In genomic region chr19:12881172-12881808, GRCh38 we compare ENCODE assay signal across 8 cellular contexts. TPM values are rescaled to one million over a fixed set of nuclear protein-coding genes. Genes with fewer than 3 reads are reported as not detected.
DNase-seq lines count a peak whose midpoint lies in the region; ATAC-seq, FAIRE-seq and TF ChIP-seq lines count a peak whose summit lies in the region.

A gene with protein sequence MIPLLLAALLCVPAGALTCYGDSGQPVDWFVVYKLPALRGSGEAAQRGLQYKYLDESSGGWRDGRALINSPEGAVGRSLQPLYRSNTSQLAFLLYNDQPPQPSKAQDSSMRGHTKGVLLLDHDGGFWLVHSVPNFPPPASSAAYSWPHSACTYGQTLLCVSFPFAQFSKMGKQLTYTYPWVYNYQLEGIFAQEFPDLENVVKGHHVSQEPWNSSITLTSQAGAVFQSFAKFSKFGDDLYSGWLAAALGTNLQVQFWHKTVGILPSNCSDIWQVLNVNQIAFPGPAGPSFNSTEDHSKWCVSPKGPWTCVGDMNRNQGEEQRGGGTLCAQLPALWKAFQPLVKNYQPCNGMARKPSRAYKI (minus strand): TSS chr19:12881449. CDS start chr19:12881375, 74 bp downstream.

- no peak for FAIRE-seq in H1 (lab: Jason Lieb, UNC)

- DNase-seq in CD4-positive, alpha-beta memory T cell, result peak; percentile 80 to 91 (median 84)
- DNase-seq in HS-5 (ENCODE audit: low read depth) (peak; percentile 85), NOMO-1 (lab: John Stamatoyannopoulos, UW; ENCODE audit: unreplicated experiment in 2 of 2) (peak; percentile 94 to 96), H1 (ENCODE audit: low read depth in 1 of 2, low spot score in 2 of 2) (peak; percentile 85 to 95), mesenchymal stem cell (peak; percentile 90)
- DNase-seq in activated CD8-positive, alpha-beta memory T cell treated with anti-CD3 and anti-CD28 coated beads for 48 hours (ENCODE audit: low read depth in 2 of 3, low spot score in 2 of 3), result peak; percentile 72 to 78 (median 73)
- DNase-seq in stimulated activated CD8-positive, alpha-beta memory T cell treated with anti-CD3 and anti-CD28 coated beads, Interleukin-12 subunit alpha, Interleukin-12 subunit beta, amount 100 ng/mL, for 4 hours (ENCODE audit: low read depth), result peak; percentile 75

- peaks cover 0 to 19% of the 10 kb centered on the region in 2 donors for H3K36me3 Mint-ChIP-seq in CD4-positive, alpha-beta memory T cell

- H3K79me2 ChIP-seq in H1 (ENCODE audit: control insufficient read depth in 1 of 2, insufficient read depth in 2 of 2, low read length in 2 of 2), result no peaks in the 10 kb centered on the region

- peak within 1 kb of the TSS; percentile 73 to 76 for H3K4me3 ChIP-seq in CD4-positive, alpha-beta memory T cell (ENCODE audit: low read length in 2 of 2)
- peak within 1 kb of the TSS; percentile 85 to 92 (median 88) for H3K4me3 ChIP-seq in H1 (ENCODE audit: extremely low read depth in 1 of 4, insufficient read depth in 2 of 4, low read depth in 3 of 4, low read length in 4 of 4)
- H3K4me3 ChIP-seq in mesenchymal stem cell (ENCODE audit: insufficient read depth in 1 of 2, low read depth in 1 of 2, low read length in 2 of 2), result peak within 1 kb of the TSS; percentile 68 to 96

- H2BK15ac ChIP-seq in H1 (ENCODE audit: low read length), result no peak within 1 kb of the TSS
- peak within 1 kb of the TSS; percentile 86 for H2BK15ac ChIP-seq in mesenchymal stem cell (ENCODE audit: low read depth, poor library complexity, severe bottlenecking)

- H2AFZ ChIP-seq in H1 (ENCODE audit: low read length) (peak within 1 kb of the TSS; percentile 39; the same call in 1 of the 2 replicates), mesenchymal stem cell (ENCODE audit: low read depth, low read length) (peak within 1 kb of the TSS; percentile 94)

- peaks cover 10 to 46% (median 23%) of the 10 kb centered on the region in 4 donors for H3K4me1 Mint-ChIP-seq in CD4-positive, alpha-beta memory T cell

- H3K9me3 Mint-ChIP-seq in CD4-positive, alpha-beta memory T cell, result peaks cover 0 to 4% (median 0%) of the 10 kb centered on the region in 8 donors

- TF ChIP-seq POLR2A in H1 (IDR thresholded peaks at IDR 0.05; ENCODE audit: control extremely low read depth in 1 of 2, low read depth in 2 of 2, low read length in 2 of 2), result peak in 1 of 2 experiments; percentile 78; a peak in 2 of 3 replicates

- H3K9me3 ChIP-seq in CD4-positive, alpha-beta memory T cell (ENCODE audit: control insufficient read depth in 1 of 2, low read length in 2 of 2), result no peaks in the 10 kb centered on the region
- H3K9me3 ChIP-seq in H1 (ENCODE audit: insufficient read depth in 2 of 2, low read depth in 1 of 2, low read length in 1 of 2) (no peaks in the 10 kb centered on the region; a peak in 2 of 4 replicates), mesenchymal stem cell (ENCODE audit: control insufficient read depth, low read length) (peaks cover 7% of the 10 kb centered on the region)

- intact Hi-C loops in CD4-positive, alpha-beta memory T cell (cut with micrococcal nuclease), result loop anchor here (1.0 to 5.0 kb wide), 2 partner anchors 9 to 36 kb away; partner anchors contain the start of gene SYCE2

- H4K91ac ChIP-seq in H1 (replicated peaks; ENCODE audit: insufficient read length, low read length), result peak within 1 kb of the TSS; percentile 85
- peak within 1 kb of the TSS; percentile 67 for H4K91ac ChIP-seq in mesenchymal stem cell (ENCODE audit: low read length)

- CTCF ChIA-PET in CD4-positive, alpha-beta memory T cell (lab: Charles Lee; ENCODE audit: partially characterized antibody), result interaction anchor here (0.7 to 9.0 kb wide), 10 partner anchors 9 to 96 kb away, joined by 3 to 166 read pairs (median 6); partner anchors contain the start of gene GCDH
- CTCF ChIA-PET in H1 (lab: Charles Lee; ENCODE audit: partially characterized antibody), result interaction anchor here (1.0 to 2.0 kb wide), 3 partner anchors 18 to 84 kb away, joined by 3 to 9 read pairs (median 5); no protein-coding TSS in a partner anchor

- no peaks in the 10 kb centered on the region for H4K20me1 ChIP-seq in H1 (replicated peaks in 1 of 2; ENCODE audit: control insufficient read depth in 1 of 2, insufficient read depth in 2 of 2, low read length in 2 of 2)

- 0 out of 2 replicates have a peak within 1 kb of the TSS, but pooled peaks have one; percentile 4 for H2BK12ac ChIP-seq in H1 (ENCODE audit: low read depth, low read length)
- H2BK12ac ChIP-seq in mesenchymal stem cell (ENCODE audit: low read length in 2 of 2), result peak within 1 kb of the TSS in 1 of 2 experiments; percentile 18

- H3K4me2 ChIP-seq in H1 (ENCODE audit: insufficient read depth in 1 of 2, low read depth in 2 of 2, low read length in 2 of 2), result peak within 1 kb of the TSS; percentile 61 to 77
- H3K4me2 ChIP-seq in mesenchymal stem cell (ENCODE audit: low read length, poor library complexity, severe bottlenecking), result peak within 1 kb of the TSS; percentile 94

- POLR2A ChIA-PET in CD4-positive, alpha-beta memory T cell (lab: Charles Lee; ENCODE audit: partially characterized antibody), result interaction anchor here (0.6 to 2.4 kb wide), 10 partner anchors 9 to 386 kb away, joined by 3 to 20 read pairs (median 4); partner anchors contain the start of genes GCDH and HOOK2
- POLR2A ChIA-PET in H1 (lab: Charles Lee; ENCODE audit: partially characterized antibody), result interaction anchor here (0.9 to 12.3 kb wide), 20 partner anchors 8 to 106 kb away, joined by 3 to 110 read pairs (median 5); partner anchors contain the start of genes CALR, GCDH, HOOK2 and JUNB

- TF ChIP-seq CTCF in H1 (IDR thresholded peaks at IDR 0.05; ENCODE audit: control extremely low read depth in 1 of 3, insufficient read depth in 1 of 3, low read depth in 1 of 3, low read length in 3 of 3), result no peak

- H3K27ac ChIP-seq in CD4-positive, alpha-beta memory T cell (ENCODE audit: low read depth, low read length), result peak within 1 kb of the TSS; percentile 66
- peak within 1 kb of the TSS; percentile 20; the same call in 1 of the 2 replicates for H3K27ac ChIP-seq in H1 (ENCODE audit: low read depth, low read length)
- no peak within 1 kb of the TSS for H3K27ac ChIP-seq in mesenchymal stem cell (ENCODE audit: low read length, poor library complexity, severe bottlenecking)

- TF ChIP-seq EP300 in H1 (IDR thresholded peaks at IDR 0.05; ENCODE audit: borderline replicate concordance in 1 of 2, low read depth in 2 of 2, low read length in 2 of 2), result peak in 1 of 2 experiments; percentile 15; a peak in 1 of 3 replicates

- H3K36me3 ChIP-seq in CD4-positive, alpha-beta memory T cell (ENCODE audit: insufficient read depth, low read length), result peaks cover 11% of the 10 kb centered on the region
- peaks cover 0 to 7% (median 2%) of the 10 kb centered on the region in 4 experiments; a peak in 3 of 8 replicates for H3K36me3 ChIP-seq in H1 (ENCODE audit: control insufficient read depth in 2 of 4, insufficient read depth in 4 of 4, low read length in 3 of 4)
- H3K36me3 ChIP-seq in mesenchymal stem cell (ENCODE audit: control insufficient read depth in 1 of 2, insufficient read depth in 2 of 2, low read depth in 1 of 2, low read length in 2 of 2), result peaks cover 5 to 11% of the 10 kb centered on the region in 2 experiments

- H3K27me3 Mint-ChIP-seq in CD4-positive, alpha-beta memory T cell, result no peaks in the 10 kb centered on the region

- H3K14ac ChIP-seq in H1 (ENCODE audit: insufficient read length), result no peak within 1 kb of the TSS
- H3K14ac ChIP-seq in mesenchymal stem cell (ENCODE audit: low read length in 2 of 2), result peak within 1 kb of the TSS in 1 of 2 experiments; percentile 55

- no peak for TF ChIP-seq RAD21 in H1 (IDR thresholded peaks at IDR 0.05 in 1 of 2, conservative IDR thresholded peaks at IDR 0.05 in 1 of 2; ENCODE audit: low read depth in 2 of 2, low read length in 2 of 2)

- H3K9ac ChIP-seq in H1 (replicated peaks in 1 of 4; ENCODE audit: extremely low read depth in 1 of 4, low read depth in 3 of 4, low read length in 3 of 4), result peak within 1 kb of the TSS; percentile 65 to 71 (median 69)
- peak within 1 kb of the TSS; percentile 92 for H3K9ac ChIP-seq in mesenchymal stem cell (ENCODE audit: low read length)

- H4K8ac ChIP-seq in H1 (ENCODE audit: extremely low read depth, insufficient read depth, low read length) (peak within 1 kb of the TSS; percentile 95; the same call in 1 of the 2 replicates), mesenchymal stem cell (ENCODE audit: low read length) (peak within 1 kb of the TSS; percentile 93)

- H3K27me3 ChIP-seq in CD4-positive, alpha-beta memory T cell (ENCODE audit: insufficient read depth, low read length), result no peaks in the 10 kb centered on the region
- peaks cover 0 to under 1% (median under 1%) of the 10 kb centered on the region in 4 experiments; a peak in 1 of 7 replicates for H3K27me3 ChIP-seq in H1 (replicated peaks in 1 of 4; ENCODE audit: control insufficient read depth in 3 of 4, extremely low read depth in 1 of 4, insufficient read depth in 3 of 4, low read length in 3 of 4)
- H3K27me3 ChIP-seq in mesenchymal stem cell (ENCODE audit: control insufficient read depth in 1 of 2, insufficient read depth in 1 of 2, low read length in 2 of 2), result peaks cover 22 to 24% of the 10 kb centered on the region in 2 experiments

- WGBS in H1 (ENCODE audit: extremely low coverage in 1 of 2, insufficient coverage in 1 of 2, insufficient read length in 1 of 2, insufficient replicate concordance in 2 of 2, low coverage in 1 of 2, low lambda C conversion rate in 2 of 2, missing lambda C conversion rate in 1 of 2), 2 experiments, result 1% methylated on average over 37 of the region's 38 CpGs; no CpG with 5 or more reads in 1 of the 2 experiments
- under 1% methylated on average over 38 of the region's 38 CpGs for WGBS in mesenchymal stem cell

- H3K4ac ChIP-seq in H1 (replicated peaks; ENCODE audit: insufficient read length, low read depth, low read length), result no peak within 1 kb of the TSS
- no peak within 1 kb of the TSS for H3K4ac ChIP-seq in mesenchymal stem cell (ENCODE audit: low read depth in 1 of 2, low read length in 2 of 2)

- peak within 1 kb of the TSS; percentile 83 for H3K18ac ChIP-seq in H1 (ENCODE audit: extremely low read depth, low read length)
- H3K18ac ChIP-seq in mesenchymal stem cell (ENCODE audit: low read depth in 1 of 2, low read length in 2 of 2), result peak within 1 kb of the TSS; percentile 81 to 83

- H2BK120ac ChIP-seq in H1 (replicated peaks; ENCODE audit: low read depth, low read length) (no peak within 1 kb of the TSS), mesenchymal stem cell (ENCODE audit: low read depth, low read length) (no peak within 1 kb of the TSS)

- H3K23me2 ChIP-seq in H1 (ENCODE audit: low read depth, low read length), result peaks cover 11% of the 10 kb centered on the region; the same call in 1 of the 2 replicates

- peaks cover 29% of the 10 kb centered on the region for H3K4me1 ChIP-seq in CD4-positive, alpha-beta memory T cell (ENCODE audit: insufficient read depth, low read length)
- peaks cover 0 to 7% (median 6%) of the 10 kb centered on the region in 4 experiments; a peak in 5 of 7 replicates for H3K4me1 ChIP-seq in H1 (replicated peaks in 1 of 4; ENCODE audit: control insufficient read depth in 3 of 4, insufficient read depth in 4 of 4, low read length in 3 of 4)
- H3K4me1 ChIP-seq in mesenchymal stem cell (ENCODE audit: control insufficient read depth, insufficient read depth, low read depth, low read length), result peaks cover 18% of the 10 kb centered on the region

- ATAC-seq in GM19467 (IDR thresholded peaks at IDR 0.05; ENCODE audit: unreplicated experiment), result peak; percentile 76

- H3K79me1 ChIP-seq in H1 (ENCODE audit: low read depth, low read length) (no peaks in the 10 kb centered on the region), mesenchymal stem cell (replicated peaks; ENCODE audit: low read length, poor library complexity, severe bottlenecking) (no peaks in the 10 kb centered on the region)

- H3K56ac ChIP-seq in H1 (replicated peaks; ENCODE audit: insufficient read length, low read depth, low read length), result no peak within 1 kb of the TSS

- H2BK5ac ChIP-seq in H1 (ENCODE audit: low read depth, low read length) (peak within 1 kb of the TSS; percentile 71), mesenchymal stem cell (ENCODE audit: low read depth, low read length, poor library complexity, severe bottlenecking) (no peak within 1 kb of the TSS)

- H4K5ac ChIP-seq in H1 (ENCODE audit: insufficient read length, low read depth, low read length), result peak within 1 kb of the TSS; percentile 92

- H3K27ac Mint-ChIP-seq in CD4-positive, alpha-beta memory T cell, result peak within 1 kb of the TSS; percentile 85 to 96 (median 93)

- no peak within 1 kb of the TSS for H2BK20ac ChIP-seq in H1 (ENCODE audit: low read length)

- H3K23ac ChIP-seq in H1 (ENCODE audit: insufficient read length) (no peak within 1 kb of the TSS), mesenchymal stem cell (ENCODE audit: low read length in 2 of 2) (no peak within 1 kb of the TSS)

- 0 out of 2 replicates have a peak within 1 kb of the TSS, but pooled peaks have one; percentile 30 for H2AK5ac ChIP-seq in H1 (ENCODE audit: low read depth, low read length)
- H2AK5ac ChIP-seq in mesenchymal stem cell (ENCODE audit: low read length, severe bottlenecking), result no peak within 1 kb of the TSS

- H3K4me3 Mint-ChIP-seq in CD4-positive, alpha-beta memory T cell, result peak within 1 kb of the TSS; percentile 88 to 92 (median 89)

RNA-seq across cellular contexts. Expression of the gene that starts here (rescaled TPM):
- total RNA-seq in CD4-positive, alpha-beta memory T cell, result 10 to 100 TPM; 31.6 to 32.8 TPM
- 10 to 100 TPM; 55.3 to 81.8 TPM for polyA plus RNA-seq in CD4-positive, alpha-beta memory T cell
- 32.9 and 33.2 TPM in 2 replicates for total RNA-seq in H1 (2021; fragmentation: NEBNext Ultra II Directional; extraction: Animal tissue kit (Norgen Biotek cat#: 25700))
- polyA plus RNA-seq in H1 (2011; rRNA removed), result 48.2 and 58.2 TPM in 2 replicates
- polyA plus RNA-seq in H1 (2011; cell fraction: cytosol; rRNA removed), result 48.0 TPM
- polyA plus RNA-seq in H1 (2011; cell fraction: nucleus; rRNA removed), result 26.9 TPM
- 24.6 to 39.7 TPM (median 36.4 TPM) in 4 replicates for polyA plus RNA-seq in H1 (2012, experiment 1 of 2)
- polyA plus RNA-seq in H1 (2012, experiment 2 of 2), result 32.5 TPM
- 44.6 TPM for polyA plus RNA-seq in H1 (2013, experiment 1 of 2)
- polyA plus RNA-seq in H1 (2013, experiment 2 of 2), result 52.7 TPM
- 33.8 and 41.2 TPM in 2 replicates for polyA minus RNA-seq in H1 (2011; rRNA and poly(A)+ RNA removed)
- 25.0 TPM for polyA minus RNA-seq in H1 (2011; cell fraction: cytosol; rRNA and poly(A)+ RNA removed)
- polyA minus RNA-seq in H1 (2011; cell fraction: nucleus; rRNA and poly(A)+ RNA removed), result 11.8 TPM
- polyA plus RNA-seq in mesenchymal stem cell (2013, experiment 1 of 2), result 66.9 TPM
- polyA plus RNA-seq in mesenchymal stem cell (2013, experiment 2 of 2), result 67.1 TPM
